In the genomic region with DNA sequence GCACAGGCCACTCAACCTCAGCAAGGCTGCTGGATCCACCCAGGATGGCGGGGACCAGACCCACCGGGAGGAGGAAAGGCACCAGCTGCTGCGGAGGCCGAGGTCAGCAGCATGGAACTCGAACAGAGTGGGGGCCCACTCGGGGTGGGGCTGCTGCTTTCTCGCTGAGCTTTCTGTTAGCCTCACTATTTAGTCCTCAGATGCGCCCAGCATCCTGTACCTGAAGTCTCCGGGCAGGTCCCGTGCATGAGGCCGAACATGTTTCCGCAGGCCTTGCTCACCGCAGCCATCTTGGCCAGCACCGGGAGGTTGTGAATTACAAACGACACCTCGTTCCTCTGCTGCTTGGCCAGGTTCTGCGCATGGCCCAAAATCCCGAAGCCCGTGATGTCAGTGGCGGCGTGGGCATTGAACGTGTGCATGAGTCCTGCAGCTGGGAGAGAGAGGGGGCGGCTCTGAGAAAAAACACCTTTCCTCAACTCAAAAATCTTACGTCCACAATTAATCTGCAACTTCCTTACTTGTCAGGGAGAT, we compare ENCODE assay signal across 21 cellular contexts.
"Had no signal": no experiment of that assay in that cellular context is flagged by ENCODE, and none has a peak within 500 bp of the region (broad histone marks: within the 10 kb centered on the region; RNA-seq: fewer than 3 reads in every experiment).

No MANE protein-coding gene starts in this region.

- H3K27ac ChIP-seq: HL-60, KMS-11 had no signal

- DNase-seq: IMR-90, Kasumi-1, MM.1S, NCI-H1092 treated with DMSO at 0.1 percent for 48 hours, NCI-H1436, NCI-H187, NCI-H2029, NCI-H2081 treated with DMSO at 0.1 percent for 48 hours, NCI-H2171, NCI-H226, NCI-H446, NCI-H510A, NCI-H524 treated with DMSO at 0.1 percent for 48 hours, NCI-H69, NCI-H774, Right ventricle myocardium superior, RPMI8226, SK-N-SH, SW 1271 had no signal

- H3K9me3 ChIP-seq: SK-N-SH had no signal

- H3K4me2 ChIP-seq: KMS-11, SK-N-SH had no signal

- H3K9me2 ChIP-seq: SK-N-SH had no signal
